8 cellular contexts compared by ENCODE assay signal in the genomic region with DNA sequence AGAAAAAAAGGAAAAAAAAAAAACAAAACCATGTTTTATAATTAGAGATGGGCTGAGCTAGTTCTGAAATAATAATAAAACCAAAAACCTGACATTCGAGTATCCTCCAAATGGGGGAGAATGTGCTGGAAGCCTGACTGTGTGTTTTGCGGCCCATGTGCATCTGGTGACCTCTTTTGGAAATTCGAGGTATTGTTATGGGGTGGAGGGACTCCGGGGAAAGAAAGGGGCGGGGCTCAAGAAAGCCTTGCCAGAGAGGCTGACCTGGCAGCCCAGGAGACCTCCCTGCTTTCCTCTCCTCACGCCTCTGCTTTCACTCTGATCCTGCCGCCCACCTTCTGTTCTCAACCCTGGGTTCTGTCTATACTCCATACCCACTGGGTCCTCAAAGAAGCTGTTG.
A peak's percentile ranks its signal among the peaks of the same experiment; 100 is the strongest.
DNase-seq lines count a peak whose midpoint lies in the region; ATAC-seq and TF ChIP-seq lines count a peak whose summit lies in the region.

No MANE protein-coding gene starts in this region.

- H3K4me3 Mint-ChIP-seq in activated B cell treated with CpG ODN at 0.5 μM for 24 hours = no peak overlapping the region

- CTCF ChIA-PET in activated B cell treated with CpG ODN at 0.5 μM for 24 hours (lab: Charles Lee) = interaction anchor here (1.1 kb wide), 1 partner anchor 551 kb away, joined by 3 read pairs; no protein-coding TSS in a partner anchor

- no peak for TF ChIP-seq CTCF in activated B cell treated with CpG ODN at 0.5 μM for 24 hours (IDR thresholded peaks at IDR 0.05)
- TF ChIP-seq CTCF in retinal pigment epithelial cell (conservative IDR thresholded peaks at IDR 0.05; ENCODE audit: low read depth, low read length) = peak; percentile 42
- no peak for TF ChIP-seq CTCF in transverse colon (IDR thresholded peaks at IDR 0.05)

- no peak overlapping the region for H3K27ac ChIP-seq in transverse colon

- H3K36me3 ChIP-seq in transverse colon = no peaks in the 10 kb centered on the region

- H3K36me3 Mint-ChIP-seq in activated B cell treated with CpG ODN at 0.5 μM for 24 hours (ENCODE audit: low read depth) = no peaks in the 10 kb centered on the region

- no peak overlapping the region for H3K27ac Mint-ChIP-seq in activated B cell treated with CpG ODN at 0.5 μM for 24 hours

- H3K4me1 ChIP-seq in transverse colon = no peaks in the 10 kb centered on the region

- H3K4me1 Mint-ChIP-seq in activated B cell treated with CpG ODN at 0.5 μM for 24 hours = peaks cover 12% of the 10 kb centered on the region

- H3K9me3 ChIP-seq in transverse colon = no peaks in the 10 kb centered on the region

- in situ Hi-C loops in transverse colon (cut with MboI; ENCODE audit: low pct_ligation_motif_present in 1 of 4, low pct_unique_long_range_greater_than_20kb in 1 of 4, low sequenced_read_pairs in 3 of 4) = loop anchor here in 1 of 4 donors (5.0 kb wide), 1 partner anchor 281 kb away; no protein-coding TSS in a partner anchor

- WGBS in transverse colon (ENCODE audit: low coverage in 1 of 2), 2 donors = 34 to 56% methylated on average over 2 to 7 of the region's 7 CpGs

- no peaks in the 10 kb centered on the region for H3K9me3 Mint-ChIP-seq in activated B cell treated with CpG ODN at 0.5 μM for 24 hours

- peak; percentile 62 for ATAC-seq in activated B cell treated with CpG ODN at 0.5 μM for 24 hours (ENCODE audit: low read depth)

- H3K27me3 Mint-ChIP-seq in activated B cell treated with CpG ODN at 0.5 μM for 24 hours = peaks cover 1% of the 10 kb centered on the region

- intact Hi-C loops in activated B cell treated with CpG ODN at 0.5 μM for 24 hours (cut with micrococcal nuclease) (loop anchor here (1.0 to 2.0 kb wide), 2 partner anchors 275 to 784 kb away; no protein-coding TSS in a partner anchor), transverse colon (cut with DNase I; ENCODE audit: low total_unique reads) (no loop called here)

- DNase-seq in activated CD4-positive, alpha-beta T cell treated with anti-CD3 and anti-CD28 coated beads for 48 hours = peak; percentile 37
- DNase-seq in activated CD4-positive, alpha-beta T cell treated with anti-CD3 and anti-CD28 coated beads for 1 hour = no peak
- DNase-seq in HuH-7.5 (ENCODE audit: low spot score) (peak; percentile 62), activated B cell treated with CpG ODN at 0.5 μM for 24 hours (no peak), retinal pigment epithelial cell (ENCODE audit: low read depth) (no peak), NCI-H1092 (lab: John Stamatoyannopoulos, UW) (no peak), transverse colon (no peak)
- DNase-seq in activated CD8-positive, alpha-beta memory T cell treated with anti-CD3 and anti-CD28 coated beads, Interleukin-2, amount 50 U/mL, for 4 hours = no peak

- no peak overlapping the region for H3K4me3 ChIP-seq in retinal pigment epithelial cell (ENCODE audit: low read length)
- H3K4me3 ChIP-seq in transverse colon = no peak overlapping the region

- no peaks in the 10 kb centered on the region for H3K27me3 ChIP-seq in transverse colon

- no peak for TF ChIP-seq EP300 in transverse colon (IDR thresholded peaks at IDR 0.05; ENCODE audit: low read depth)

- TF ChIP-seq POLR2A in transverse colon (IDR thresholded peaks at IDR 0.05) = no peak

- POLR2A ChIA-PET in activated B cell treated with CpG ODN at 0.5 μM for 24 hours (lab: Charles Lee) = no interaction called here

Comparison
In these comparisons a context has a peak if more than half of its experiments do, and no peak if none do; other contexts are left out.
1. DNase-seq: peak in activated CD4-positive, alpha-beta T cell treated with anti-CD3 and anti-CD28 coated beads for 48 hours (single experiment) and HuH-7.5 (single experiment); none in activated CD4-positive, alpha-beta T cell treated with anti-CD3 and anti-CD28 coated beads for 1 hour (single experiment), activated B cell treated with CpG ODN at 0.5 μM for 24 hours (single experiment), retinal pigment epithelial cell (single experiment), NCI-H1092 (single experiment), activated CD8-positive, alpha-beta memory T cell treated with anti-CD3 and anti-CD28 coated beads, Interleukin-2, amount 50 U/mL, for 4 hours (single experiment) and transverse colon (single experiment).